ENCODE assay signal across 8 cellular contexts in the genomic region with DNA sequence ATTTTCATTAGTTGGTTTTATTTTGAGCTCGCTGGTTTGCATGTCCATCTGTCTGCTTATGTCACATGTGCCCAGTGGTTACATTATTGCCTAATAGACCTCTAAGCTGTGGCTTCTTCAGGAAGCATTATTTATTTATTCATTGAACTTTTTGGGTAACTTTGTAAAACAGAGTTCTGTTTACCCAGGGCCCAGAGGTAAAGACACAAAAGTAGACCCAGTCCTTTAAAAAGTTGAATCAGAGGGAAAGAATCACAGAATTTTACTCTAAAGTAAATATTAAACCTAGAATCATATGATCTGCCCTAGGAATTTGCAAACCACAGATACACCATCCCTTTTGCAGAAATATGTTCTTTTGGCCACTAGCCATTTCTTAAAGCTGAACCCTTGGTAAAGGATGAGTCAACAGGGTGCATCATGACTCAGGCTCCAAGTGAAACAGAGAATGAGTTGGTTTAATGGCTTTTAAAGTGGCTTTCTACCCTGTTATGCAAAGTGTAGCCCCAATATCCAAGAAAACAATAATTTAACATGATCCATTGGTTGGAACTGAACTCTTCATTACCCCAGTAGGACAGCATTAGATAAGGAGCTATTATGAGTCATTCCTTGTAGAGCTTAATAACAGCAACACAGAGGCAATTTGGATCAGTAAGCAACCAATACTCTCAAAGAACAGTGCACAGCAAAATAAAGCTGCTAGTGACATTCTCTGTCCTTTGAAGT.
DNase-seq lines count a peak whose midpoint lies in the region; ATAC-seq lines count a peak whose summit lies in the region.

No MANE protein-coding gene starts in this region.

- peak; percentile 66 for ATAC-seq in HG02884 (IDR thresholded peaks at IDR 0.05; ENCODE audit: unreplicated experiment)

- H3K27ac ChIP-seq in substantia nigra (ENCODE audit: low read depth, low read length, poor library complexity, severe bottlenecking): no peak overlapping the region

- DNase-seq in DMS 273 treated with DMSO at 0.1 percent for 48 hours (lab: John Stamatoyannopoulos, UW): peak; percentile 38
- DNase-seq in RPMI8226: peak; percentile 5
- DNase-seq in kidney glomerular epithelial cell (lab: John Stamatoyannopoulos, UW): peak; percentile 90
- no peak for DNase-seq in mesenteric fat pad (ENCODE audit: low spot score)
- no peak for DNase-seq in ecto neural progenitor cell (ENCODE audit: low spot score)
- DNase-seq in NCI-H748 treated with DMSO at 0.1 percent for 48 hours (lab: John Stamatoyannopoulos, UW): no peak
- no peak for DNase-seq in substantia nigra (lab: John Stamatoyannopoulos, UW)

Comparison
In these comparisons a context has a peak if more than half of its experiments do, and no peak if none do; other contexts are left out.
1. DNase-seq: peak in DMS 273 treated with DMSO at 0.1 percent for 48 hours (single experiment), RPMI8226 (single experiment) and kidney glomerular epithelial cell (single experiment); none in mesenteric fat pad (single experiment), ecto neural progenitor cell (single experiment), NCI-H748 treated with DMSO at 0.1 percent for 48 hours (single experiment) and substantia nigra (0 of 49).